Comparison of ENCODE assay signal across 23 cellular contexts in the genomic region with DNA sequence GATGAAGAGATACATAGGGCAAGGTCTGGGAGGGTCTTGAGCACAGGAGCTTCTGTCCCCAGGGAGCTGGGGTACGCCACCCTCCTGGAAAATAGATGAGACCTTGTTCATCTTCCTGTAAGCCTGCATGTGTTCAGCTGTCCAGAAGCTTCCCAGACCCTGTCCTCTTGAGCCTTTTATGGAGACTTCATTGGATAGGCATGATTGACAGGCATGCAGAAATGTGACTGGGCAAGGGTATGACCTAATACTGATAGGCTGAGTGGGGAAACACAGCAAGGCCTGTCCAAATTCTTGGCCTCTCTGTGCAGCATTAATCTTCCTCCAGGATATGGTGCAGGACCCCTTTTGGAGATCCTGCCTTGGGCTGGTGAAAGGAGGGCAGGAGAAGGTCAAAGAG. TPM values are rescaled to one million over a fixed set of nuclear protein-coding genes. Genes with fewer than 3 reads are reported as not detected.
A peak's percentile ranks its signal among the peaks of the same experiment; 100 is the strongest.
DNase-seq lines count a peak whose midpoint lies in the region; ATAC-seq, FAIRE-seq and TF ChIP-seq lines count a peak whose summit lies in the region.
"Had no signal": no experiment of that assay in that cellular context is flagged by ENCODE, and none has a peak within 500 bp of the region (broad histone marks: within the 10 kb centered on the region; RNA-seq: fewer than 3 reads in every experiment).

No MANE protein-coding gene starts in this region.

- RAD21 ChIA-PET in GM12878 (lab: Charles Lee; ENCODE audit: unreplicated experiment) = no interaction called here

- H3K4me1 ChIP-seq in right cardiac atrium (ENCODE audit: control insufficient read depth, insufficient read depth, low read length) (no peaks in the 10 kb centered on the region), GM12878 (ENCODE audit: control insufficient read depth, insufficient read depth, low read length) (no peaks in the 10 kb centered on the region), heart right ventricle (peaks cover 2 to 23% (median 14%) of the 10 kb centered on the region in 9 donors)
- H3K4me1 ChIP-seq: BE2C, HAP-1 had no signal

- CTCF ChIA-PET in GM12878 (lab: Yijun Ruan, JAX) = no interaction called here

- no peak for TF ChIP-seq POLR2A in GM12878 (IDR thresholded peaks at IDR 0.05; ENCODE audit: low read depth, low read length)

- no peak overlapping the region for H3K27ac ChIP-seq in right cardiac atrium (ENCODE audit: low read length)
- H3K27ac ChIP-seq in GM12878 (ENCODE audit: control insufficient read depth, insufficient read depth) = no peak overlapping the region
- H3K27ac ChIP-seq in heart right ventricle = peak overlapping the region in 6 of 10 donors; percentile 18 to 64 (median 50)
- H3K27ac ChIP-seq: C4-2B had no signal

- no peaks in the 10 kb centered on the region for H3K79me2 ChIP-seq in GM12878 (ENCODE audit: control insufficient read depth, insufficient read depth, low read length)

- peaks cover 14 to 47% of the 10 kb centered on the region in 2 experiments for H3K36me3 ChIP-seq in GM12878 (ENCODE audit: control insufficient read depth in 2 of 2, insufficient read depth in 2 of 2, low read length in 1 of 2)
- peaks cover 1 to 100% (median 82%) of the 10 kb centered on the region in 9 donors for H3K36me3 ChIP-seq in heart right ventricle

- 90% methylated on average over 1 of the region's 1 CpG for WGBS in right cardiac atrium
- 93% methylated on average over 1 of the region's 1 CpG for WGBS in GM12878 (ENCODE audit: insufficient coverage, insufficient replicate concordance, low lambda C conversion rate, missing lambda C conversion rate)
- WGBS in heart right ventricle, 2 donors = 88 to 94% methylated on average over 1 of the region's 1 CpG

- H4K20me1 ChIP-seq in GM12878 (ENCODE audit: control insufficient read depth, insufficient read depth) = no peaks in the 10 kb centered on the region

- DNase-seq in Right ventricle myocardium inferior (ENCODE audit: missing footprints) (no peak), right cardiac atrium (no peak), GM12878 (ENCODE audit: low read depth, low spot score) (no peak), heart right ventricle (no peak), posterior vena cava (ENCODE audit: low spot score) (peak; percentile 37), foreskin melanocyte (no peak)
- DNase-seq: BE2C; CD4-positive, alpha-beta memory T cell; COR-L47; DMS153; DMS79 treated with DMSO at 0.1 percent for 48 hours; EL; HFFc6 had no signal

- POLR2A ChIA-PET in GM12878 (lab: Charles Lee) = no interaction called here

- SMC1A ChIA-PET in GM12878 (lab: Charles Lee; ENCODE audit: uncharacterized antibody, unreplicated experiment) = no interaction called here

- H3K9me3 ChIP-seq in right cardiac atrium (ENCODE audit: control insufficient read depth, low read length) (no peaks in the 10 kb centered on the region), GM12878 (replicated peaks; ENCODE audit: control insufficient read depth, insufficient read depth, low read length) (no peaks in the 10 kb centered on the region), heart right ventricle (no peaks in the 10 kb centered on the region)
- H3K9me3 ChIP-seq: BE2C, HAP-1 had no signal

- no peak overlapping the region for H2AFZ ChIP-seq in GM12878 (ENCODE audit: control insufficient read depth, low read depth, low read length)

- FAIRE-seq in GM12878 (lab: Jason Lieb, UNC) = no peak
- FAIRE-seq: A204.1, D721Med, G401.6, GM12892, H1, HepG2, HTR-8/SVneo had no signal

- H3K4me3 ChIP-seq in right cardiac atrium (ENCODE audit: low read length) = no peak overlapping the region
- H3K4me3 ChIP-seq in GM12878 = no peak overlapping the region
- no peak overlapping the region for H3K4me3 ChIP-seq in heart right ventricle
- H3K4me3 ChIP-seq: HAP-1 had no signal

- TF ChIP-seq CTCF in GM12878 (IDR thresholded peaks at IDR 0.05 in 2 of 3, conservative IDR thresholded peaks at IDR 0.05 in 1 of 3; ENCODE audit: control insufficient read depth in 2 of 3, extremely low read depth in 1 of 3, insufficient read depth in 1 of 3, low read depth in 3 of 3, low read length in 3 of 3) = no peak
- no peak for TF ChIP-seq CTCF in heart right ventricle (IDR thresholded peaks at IDR 0.05)

- H3K27me3 ChIP-seq in right cardiac atrium (ENCODE audit: control insufficient read depth, insufficient read depth) (no peaks in the 10 kb centered on the region), GM12878 (replicated peaks in 1 of 2; ENCODE audit: control insufficient read depth in 2 of 2, insufficient read depth in 2 of 2, low read length in 1 of 2) (no peaks in the 10 kb centered on the region), heart right ventricle (no peaks in the 10 kb centered on the region)
- H3K27me3 ChIP-seq: BE2C had no signal

- ATAC-seq in Right ventricle myocardium inferior (peak; percentile 27), right cardiac atrium (no peak), GM12878 (no peak), heart right ventricle (peak in 6 of 8 donors; percentile 18 to 78 (median 41)), GM21381 (IDR thresholded peaks at IDR 0.05; ENCODE audit: unreplicated experiment) (no peak)
- ATAC-seq: HepG2 had no signal

- no peak overlapping the region for H3K9ac ChIP-seq in GM12878 (ENCODE audit: control insufficient read depth, insufficient read depth, low read length)

- in situ Hi-C loops in GM12878 (cut with MboI) = no loop called here

- TF ChIP-seq RAD21 in GM12878 (IDR thresholded peaks at IDR 0.05; ENCODE audit: insufficient read depth, low read depth, low read length) = no peak

- TF ChIP-seq EP300 in GM12878 (IDR thresholded peaks at IDR 0.05; ENCODE audit: borderline replicate concordance in 1 of 2, control insufficient read depth in 1 of 2, low read depth in 2 of 2, low read length in 2 of 2) = no peak

- no TSS peak for BruUV-seq in GM12878 (replicated peaks; lab: Mats Ljungman, UMichigan)

- no peak overlapping the region for H3K4me2 ChIP-seq in GM12878 (ENCODE audit: control insufficient read depth, insufficient read depth)

- intact Hi-C loops in Right ventricle myocardium inferior (cut with DNase I) (no loop called here), right cardiac atrium (cut with DNase I) (no loop called here), GM12878 (cut with micrococcal nuclease; ENCODE audit: unreplicated experiment) (no loop called here), heart right ventricle (cut with DNase I) (no loop called here), posterior vena cava (cut with DNase I) (no loop called here)

RNA-seq across cellular contexts. Expression of a gene that starts 15.7 kb away (rescaled TPM):
- total RNA-seq in Right ventricle myocardium inferior = 93.4 TPM
- total RNA-seq in right cardiac atrium = 100 to 1,000 TPM in 2 of 4 donors, 10 to 100 TPM in 2; 90.3 to 138 (median 101) TPM
- polyA plus RNA-seq in right cardiac atrium = 69.1 TPM
- 40.2 and 41.9 TPM in 2 replicates for total RNA-seq in GM12878 (2013; cell fraction: nucleolus; rRNA removed)
- 72.6 and 79.6 TPM in 2 replicates for total RNA-seq in GM12878 (2014; rRNA removed)
- 88.9 and 99.6 TPM in 2 replicates for total RNA-seq in GM12878 (2014; rRNA removed; fragmentation: Illumina TruSeq; extraction: Trizol)
- 116 and 118 TPM in 2 replicates for total RNA-seq in GM12878 (2021)
- 77.4 TPM for polyA plus RNA-seq in GM12878 (2011; ENCODE audit: low read depth)
- polyA plus RNA-seq in GM12878 (2011; rRNA removed) = 172 and 177 TPM in 2 replicates
- 133 and 164 TPM in 2 replicates for polyA plus RNA-seq in GM12878 (2011; cell fraction: cytosol; rRNA removed)
- 34.7 and 45.2 TPM in 2 replicates for polyA plus RNA-seq in GM12878 (2011; cell fraction: nucleus; rRNA removed)
- polyA plus RNA-seq in GM12878 (2012) = 84.9 and 97.1 TPM in 2 replicates
- polyA plus RNA-seq in GM12878 (2014; fragmentation: Illumina TruSeq; extraction: Trizol) = 152 and 180 TPM in 2 replicates
- 10 to 100 TPM; 33.3 to 47.4 TPM for polyA plus RNA-seq in GM12878 (2014; fragmentation: Nextera tagmentation; extraction: Ambion mirVana)
- 90.3 and 103 TPM in 2 replicates for polyA plus RNA-seq in GM12878 (2014; rRNA removed)
- 100 to 1,000 TPM; 109 to 114 TPM for polyA plus RNA-seq in GM12878 (2016; fragmentation: Nextera tagmentation; extraction: Ambion mirVana)
- polyA minus RNA-seq in GM12878 (2011; rRNA and poly(A)+ RNA removed) = 132 and 165 TPM in 2 replicates
- 48.4 and 55.4 TPM in 2 replicates for polyA minus RNA-seq in GM12878 (2011; cell fraction: cytosol; rRNA and poly(A)+ RNA removed)
- 10.6 and 15.8 TPM in 2 replicates for polyA minus RNA-seq in GM12878 (2011; cell fraction: nucleus; rRNA and poly(A)+ RNA removed)
- 100 to 1,000 TPM in 4 of 10 donors, 10 to 100 TPM in 6; 84.8 to 122 (median 98.3) TPM for total RNA-seq in heart right ventricle
- 10 to 100 TPM; 48.8 to 88.1 TPM for polyA plus RNA-seq in heart right ventricle
- total RNA-seq in posterior vena cava = 100 to 1,000 TPM; 148 to 176 TPM

RNA-seq across cellular contexts. Expression of a gene that starts 19.5 kb away (rescaled TPM):
- total RNA-seq in Right ventricle myocardium inferior = 115 TPM
- total RNA-seq in right cardiac atrium = 100 to 1,000 TPM; 123 to 177 (median 136) TPM
- 110 TPM for polyA plus RNA-seq in right cardiac atrium
- 0.22 and 0.46 TPM in 2 replicates for total RNA-seq in GM12878 (2013; cell fraction: nucleolus; rRNA removed)
- total RNA-seq in GM12878 (2014; rRNA removed) = 0.06 TPM in 1 of 2 replicates, not detected in the other
- not detected in 2 replicates for total RNA-seq in GM12878 (2014; rRNA removed; fragmentation: Illumina TruSeq; extraction: Trizol)
- total RNA-seq in GM12878 (2021) = 0.23 and 0.27 TPM in 2 replicates
- polyA plus RNA-seq in GM12878 (2011; ENCODE audit: low read depth) = not detected
- 0.19 and 0.20 TPM in 2 replicates for polyA plus RNA-seq in GM12878 (2011; rRNA removed)
- 0.06 and 0.12 TPM in 2 replicates for polyA plus RNA-seq in GM12878 (2011; cell fraction: cytosol; rRNA removed)
- polyA plus RNA-seq in GM12878 (2011; cell fraction: nucleus; rRNA removed) = 0.35 and 0.52 TPM in 2 replicates
- 0.08 TPM in 1 of 2 replicates, not detected in the other for polyA plus RNA-seq in GM12878 (2012)
- polyA plus RNA-seq in GM12878 (2014; fragmentation: Illumina TruSeq; extraction: Trizol) = 0.03 TPM in 1 of 2 replicates, not detected in the other
- not detected for polyA plus RNA-seq in GM12878 (2014; fragmentation: Nextera tagmentation; extraction: Ambion mirVana)
- not detected in 2 replicates for polyA plus RNA-seq in GM12878 (2014; rRNA removed)
- under 1 TPM; 0.17 to 0.26 TPM for polyA plus RNA-seq in GM12878 (2016; fragmentation: Nextera tagmentation; extraction: Ambion mirVana)
- polyA minus RNA-seq in GM12878 (2011; rRNA and poly(A)+ RNA removed) = 0.52 and 0.66 TPM in 2 replicates
- polyA minus RNA-seq in GM12878 (2011; cell fraction: cytosol; rRNA and poly(A)+ RNA removed) = not detected in 2 replicates
- 0.12 and 0.77 TPM in 2 replicates for polyA minus RNA-seq in GM12878 (2011; cell fraction: nucleus; rRNA and poly(A)+ RNA removed)
- total RNA-seq in heart right ventricle = 100 to 1,000 TPM in 9 of 10 donors, 10 to 100 TPM in 1; 81.9 to 125 (median 114) TPM
- 100 to 1,000 TPM in 1 of 2 donors, 10 to 100 TPM in 1; 74.9 to 259 TPM for polyA plus RNA-seq in heart right ventricle
- 100 to 1,000 TPM; 155 to 201 TPM for total RNA-seq in posterior vena cava

RNA-seq across cellular contexts. Expression of a gene that starts 22.2 kb away (rescaled TPM):
- total RNA-seq in Right ventricle myocardium inferior (24.9 TPM), right cardiac atrium (10 to 100 TPM; 15.2 to 27.4 (median 20.1) TPM), GM12878 (2014; rRNA removed) (15.4 and 19.3 TPM in 2 replicates), GM12878 (2014; rRNA removed; fragmentation: Illumina TruSeq; extraction: Trizol) (15.0 and 15.3 TPM in 2 replicates), GM12878 (2021) (10.3 and 11.2 TPM in 2 replicates), heart right ventricle (10 to 100 TPM; 14.0 to 23.4 (median 20.5) TPM), posterior vena cava (10 to 100 TPM; 15.9 TPM)
- polyA plus RNA-seq in right cardiac atrium (21.6 TPM), GM12878 (2011; rRNA removed) (26.6 and 29.7 TPM in 2 replicates), GM12878 (2014; fragmentation: Illumina TruSeq; extraction: Trizol) (16.8 and 23.4 TPM in 2 replicates), GM12878 (2014; fragmentation: Nextera tagmentation; extraction: Ambion mirVana) (10 to 100 TPM; 19.4 to 21.6 TPM), GM12878 (2014; rRNA removed) (12.6 and 14.5 TPM in 2 replicates), GM12878 (2016; fragmentation: Nextera tagmentation; extraction: Ambion mirVana) (10 to 100 TPM; 14.2 to 16.6 TPM), heart right ventricle (10 to 100 TPM; 22.2 to 23.0 TPM)
- 16.4 TPM in 2 replicates for total RNA-seq in GM12878 (2013; cell fraction: nucleolus; rRNA removed)
- polyA plus RNA-seq in GM12878 (2011; ENCODE audit: low read depth) = 8.8 TPM
- 22.1 and 22.6 TPM in 2 replicates for polyA plus RNA-seq in GM12878 (2011; cell fraction: cytosol; rRNA removed)
- polyA plus RNA-seq in GM12878 (2011; cell fraction: nucleus; rRNA removed) = 15.3 and 18.3 TPM in 2 replicates
- 9.4 and 10.4 TPM in 2 replicates for polyA plus RNA-seq in GM12878 (2012)
- 22.0 and 23.3 TPM in 2 replicates for polyA minus RNA-seq in GM12878 (2011; rRNA and poly(A)+ RNA removed)
- polyA minus RNA-seq in GM12878 (2011; cell fraction: cytosol; rRNA and poly(A)+ RNA removed) = 4.9 and 9.5 TPM in 2 replicates
- polyA minus RNA-seq in GM12878 (2011; cell fraction: nucleus; rRNA and poly(A)+ RNA removed) = 4.2 and 5.4 TPM in 2 replicates

RNA-seq across cellular contexts. Expression of a gene that starts 57.0 kb away (rescaled TPM):
- total RNA-seq in Right ventricle myocardium inferior = 10.8 TPM
- 10 to 100 TPM; 11.6 to 16.1 (median 14.7) TPM for total RNA-seq in right cardiac atrium
- 8.7 TPM for polyA plus RNA-seq in right cardiac atrium
- 33.7 and 45.1 TPM in 2 replicates for total RNA-seq in GM12878 (2013; cell fraction: nucleolus; rRNA removed)
- total RNA-seq in GM12878 (2014; rRNA removed) = 7.9 and 13.9 TPM in 2 replicates
- total RNA-seq in GM12878 (2014; rRNA removed; fragmentation: Illumina TruSeq; extraction: Trizol) = 4.6 and 5.2 TPM in 2 replicates
- 8.5 and 10.2 TPM in 2 replicates for total RNA-seq in GM12878 (2021)
- polyA plus RNA-seq in GM12878 (2011; ENCODE audit: low read depth) = 3.3 TPM
- polyA plus RNA-seq in GM12878 (2011; rRNA removed) = 3.3 and 5.2 TPM in 2 replicates
- polyA plus RNA-seq in GM12878 (2011; cell fraction: cytosol; rRNA removed) = 7.7 and 9.1 TPM in 2 replicates
- 35.3 and 37.5 TPM in 2 replicates for polyA plus RNA-seq in GM12878 (2011; cell fraction: nucleus; rRNA removed)
- 5.8 and 6.8 TPM in 2 replicates for polyA plus RNA-seq in GM12878 (2012)
- polyA plus RNA-seq in GM12878 (2014; fragmentation: Illumina TruSeq; extraction: Trizol) = 3.5 and 7.5 TPM in 2 replicates
- polyA plus RNA-seq in GM12878 (2014; fragmentation: Nextera tagmentation; extraction: Ambion mirVana) = 1 to 10 TPM; 1.4 to 1.7 TPM
- polyA plus RNA-seq in GM12878 (2014; rRNA removed) = 7.9 and 9.4 TPM in 2 replicates
- polyA plus RNA-seq in GM12878 (2016; fragmentation: Nextera tagmentation; extraction: Ambion mirVana) = 1 to 10 TPM; 8.2 to 9.1 TPM
- 12.9 and 13.1 TPM in 2 replicates for polyA minus RNA-seq in GM12878 (2011; rRNA and poly(A)+ RNA removed)
- 2.2 and 4.5 TPM in 2 replicates for polyA minus RNA-seq in GM12878 (2011; cell fraction: cytosol; rRNA and poly(A)+ RNA removed)
- 18.0 and 21.9 TPM in 2 replicates for polyA minus RNA-seq in GM12878 (2011; cell fraction: nucleus; rRNA and poly(A)+ RNA removed)
- total RNA-seq in heart right ventricle = 10 to 100 TPM; 10.2 to 16.2 (median 11.5) TPM
- polyA plus RNA-seq in heart right ventricle = 1 to 10 TPM; 3.9 to 9.3 TPM
- total RNA-seq in posterior vena cava = 10 to 100 TPM; 20.5 to 22.8 TPM

Comparison
In these comparisons a context has a peak if more than half of its experiments do, and no peak if none do; other contexts are left out.
1. ATAC-seq: peak in Right ventricle myocardium inferior (single experiment) and heart right ventricle (6 of 8); none in right cardiac atrium (0 of 2), GM12878 (single experiment) and GM21381 (single experiment).
2. H3K27ac ChIP-seq: peak in heart right ventricle (6 of 10); none in right cardiac atrium (single experiment) and GM12878 (single experiment).
3. RNA of a gene that starts 19.5 kb away (total RNA-seq): 155 to 201 TPM in posterior vena cava, 123 to 177 TPM in right cardiac atrium, 115 TPM in Right ventricle myocardium inferior (single experiment) and 81.9 to 125 TPM in heart right ventricle; 0.06 to 0.46 TPM in GM12878; every median in the first group is over 10 times any median in the second.